In the genomic region with DNA sequence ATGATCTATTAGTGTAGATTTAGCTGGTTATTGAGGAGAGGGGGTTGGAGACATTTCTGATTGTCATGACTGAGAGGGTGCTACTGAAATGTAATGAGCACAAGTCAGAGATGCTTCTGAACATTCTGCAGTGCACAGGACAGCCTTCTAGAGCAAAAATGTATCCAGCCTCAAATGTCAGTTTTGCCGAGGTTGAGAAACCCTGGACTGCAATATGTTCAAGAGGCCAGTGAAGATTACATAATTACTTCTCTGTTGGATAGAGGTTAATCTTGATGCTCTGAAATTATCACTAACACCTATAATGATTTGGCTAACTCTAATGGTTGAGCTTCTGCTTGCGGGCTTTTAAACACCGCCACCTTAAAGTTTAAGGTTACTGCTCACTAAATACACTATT, we compare ENCODE assay signal across 15 cellular contexts. TPM values are rescaled to one million over a fixed set of nuclear protein-coding genes. Genes with fewer than 3 reads are reported as not detected.
DNase-seq lines count a peak whose midpoint lies in the region; ATAC-seq, FAIRE-seq and TF ChIP-seq lines count a peak whose summit lies in the region.
"Had no signal": no experiment of that assay in that cellular context is flagged by ENCODE, and none has a peak within 500 bp of the region (broad histone marks: within the 10 kb centered on the region; RNA-seq: fewer than 3 reads in every experiment).

No MANE protein-coding gene starts in this region.

- H3K4me1 Mint-ChIP-seq in CD4-positive, CD25-positive, alpha-beta regulatory T cell, result peaks cover 36 to 75% (median 64%) of the 10 kb centered on the region in 4 donors
- H3K4me1 Mint-ChIP-seq in IgD-negative memory B cell (peaks cover 47 to 67% (median 60%) of the 10 kb centered on the region in 3 donors), type B pancreatic cell (ENCODE audit: unreplicated experiment) (peaks cover 6% of the 10 kb centered on the region)

- TF ChIP-seq EP300 in GM12878 (IDR thresholded peaks at IDR 0.05; ENCODE audit: borderline replicate concordance in 1 of 2, control insufficient read depth in 1 of 2, low read depth in 2 of 2, low read length in 2 of 2), result no peak

- CTCF ChIA-PET in GM12878 (lab: Yijun Ruan, JAX), result interaction anchor here (1.0 to 2.9 kb wide), 8 partner anchors 10 to 72 kb away, joined by 3 to 11 read pairs (median 4); no protein-coding TSS in a partner anchor

- no peak for TF ChIP-seq POLR2A in GM12878 (IDR thresholded peaks at IDR 0.05; ENCODE audit: low read depth, low read length)

- ATAC-seq in CD4-positive, CD25-positive, alpha-beta regulatory T cell (ENCODE audit: low read depth in 2 of 2), result no peak
- no peak for ATAC-seq in GM12878
- no peak for ATAC-seq in HG03520 (IDR thresholded peaks at IDR 0.05; ENCODE audit: unreplicated experiment)
- ATAC-seq: A549 had no signal

- FAIRE-seq in GM12878 (lab: Jason Lieb, UNC), result no peak
- FAIRE-seq: A549, GM12891 had no signal

- WGBS in GM12878 (ENCODE audit: insufficient coverage, insufficient replicate concordance, low lambda C conversion rate, missing lambda C conversion rate), result 69% methylated on average over 3 of the region's 3 CpGs

- peaks cover 38% of the 10 kb centered on the region for H3K79me2 ChIP-seq in GM12878 (ENCODE audit: control insufficient read depth, insufficient read depth, low read length)

- H4K20me1 ChIP-seq in GM12878 (ENCODE audit: control insufficient read depth, insufficient read depth), result no peaks in the 10 kb centered on the region
- H4K20me1 ChIP-seq: BLaER1 had no signal

- peak overlapping the region; percentile 33 to 71 (median 40) for H3K27ac Mint-ChIP-seq in CD4-positive, CD25-positive, alpha-beta regulatory T cell
- peak overlapping the region in 2 of 3 donors; percentile 93 to 99 for H3K27ac Mint-ChIP-seq in IgD-negative memory B cell
- H3K27ac Mint-ChIP-seq in type B pancreatic cell, result no peak overlapping the region
- H3K27ac Mint-ChIP-seq: HFFc6 had no signal

- TF ChIP-seq CTCF in GM12878 (IDR thresholded peaks at IDR 0.05 in 2 of 3, conservative IDR thresholded peaks at IDR 0.05 in 1 of 3; ENCODE audit: control insufficient read depth in 2 of 3, extremely low read depth in 1 of 3, insufficient read depth in 1 of 3, low read depth in 3 of 3, low read length in 3 of 3) (no peak), type B pancreatic cell (conservative IDR thresholded peaks at IDR 0.05) (no peak)

- peaks cover 4% of the 10 kb centered on the region for H3K27me3 Mint-ChIP-seq in CD4-positive, CD25-positive, alpha-beta regulatory T cell
- no peaks in the 10 kb centered on the region for H3K27me3 Mint-ChIP-seq in IgD-negative memory B cell
- H3K27me3 Mint-ChIP-seq in type B pancreatic cell, result peaks cover 13% of the 10 kb centered on the region

- H3K9ac ChIP-seq in GM12878 (ENCODE audit: control insufficient read depth, insufficient read depth, low read length), result no peak overlapping the region
- H3K9ac ChIP-seq: BLaER1, KMS-11 had no signal

- intact Hi-C loops in GM12878 (cut with micrococcal nuclease; ENCODE audit: unreplicated experiment), result no loop called here

- H3K4me1 ChIP-seq in CD4-positive, CD25-positive, alpha-beta regulatory T cell (ENCODE audit: control insufficient read depth, insufficient read depth, low read length, poor library complexity, severe bottlenecking), result peaks cover 48% of the 10 kb centered on the region
- peaks cover 54% of the 10 kb centered on the region for H3K4me1 ChIP-seq in GM12878 (ENCODE audit: control insufficient read depth, insufficient read depth, low read length)

- H3K27me3 ChIP-seq in CD4-positive, CD25-positive, alpha-beta regulatory T cell (ENCODE audit: control insufficient read depth, insufficient read depth, low read length), result no peaks in the 10 kb centered on the region
- H3K27me3 ChIP-seq in GM12878 (replicated peaks in 1 of 2; ENCODE audit: control insufficient read depth in 2 of 2, insufficient read depth in 2 of 2, low read length in 1 of 2), result no peaks in the 10 kb centered on the region
- H3K27me3 ChIP-seq: BLaER1 had no signal

- no peak for TF ChIP-seq RAD21 in GM12878 (IDR thresholded peaks at IDR 0.05; ENCODE audit: insufficient read depth, low read depth, low read length)

- RAD21 ChIA-PET in GM12878 (lab: Charles Lee; ENCODE audit: unreplicated experiment), result interaction anchor here (0.6 to 5.5 kb wide), 14 partner anchors 11 to 96 kb away, joined by 3 to 73 read pairs (median 5); no protein-coding TSS in a partner anchor

- H3K27ac ChIP-seq in CD4-positive, CD25-positive, alpha-beta regulatory T cell (ENCODE audit: insufficient read depth, low read length, poor library complexity, severe bottlenecking), result no peak overlapping the region
- H3K27ac ChIP-seq in GM12878 (ENCODE audit: control insufficient read depth, insufficient read depth), result peak overlapping the region; percentile 53; the same call in 1 of the 2 replicates
- H3K27ac ChIP-seq: A549, BLaER1, KMS-11 had no signal

- peak overlapping the region in 2 of 4 donors; percentile 59 to 91 for H3K4me3 Mint-ChIP-seq in CD4-positive, CD25-positive, alpha-beta regulatory T cell
- peak overlapping the region in 1 of 4 donors; percentile 89 for H3K4me3 Mint-ChIP-seq in IgD-negative memory B cell
- H3K4me3 Mint-ChIP-seq in type B pancreatic cell, result no peak overlapping the region
- H3K4me3 Mint-ChIP-seq: HFFc6 had no signal

- no peak overlapping the region for H3K4me3 ChIP-seq in CD4-positive, CD25-positive, alpha-beta regulatory T cell (ENCODE audit: low read depth, low read length)
- no peak overlapping the region for H3K4me3 ChIP-seq in GM12878
- H3K4me3 ChIP-seq: A549, BLaER1 had no signal

- H3K36me3 Mint-ChIP-seq in CD4-positive, CD25-positive, alpha-beta regulatory T cell, result no peaks in the 10 kb centered on the region
- H3K36me3 Mint-ChIP-seq in IgD-negative memory B cell (peaks cover 3% of the 10 kb centered on the region), type B pancreatic cell (no peaks in the 10 kb centered on the region)

- no TSS peak for BruUV-seq in GM12878 (replicated peaks; lab: Mats Ljungman, UMichigan)

- no peaks in the 10 kb centered on the region for H3K36me3 ChIP-seq in CD4-positive, CD25-positive, alpha-beta regulatory T cell (ENCODE audit: control insufficient read depth, insufficient read depth, low read length)
- H3K36me3 ChIP-seq in GM12878 (ENCODE audit: control insufficient read depth in 2 of 2, insufficient read depth in 2 of 2, low read length in 1 of 2), result no peaks in the 10 kb centered on the region
- H3K36me3 ChIP-seq: BLaER1 had no signal

- SMC1A ChIA-PET in GM12878 (lab: Charles Lee; ENCODE audit: uncharacterized antibody, unreplicated experiment), result interaction anchor here (0.6 to 9.2 kb wide), 22 partner anchors 9 to 138 kb away, joined by 3 to 162 read pairs (median 4); no protein-coding TSS in a partner anchor

- in situ Hi-C loops in GM12878 (cut with MboI), result no loop called here

- no peak overlapping the region for H2AFZ ChIP-seq in GM12878 (ENCODE audit: control insufficient read depth, low read depth, low read length)

- POLR2A ChIA-PET in GM12878 (lab: Charles Lee), result interaction anchor here (0.6 to 2.4 kb wide), 12 partner anchors 11 to 67 kb away, joined by 3 to 13 read pairs (median 4); no protein-coding TSS in a partner anchor

- H3K4me2 ChIP-seq in GM12878 (ENCODE audit: control insufficient read depth, insufficient read depth), result no peak overlapping the region
- H3K4me2 ChIP-seq: A549, BLaER1, KMS-11 had no signal

- peaks cover 0 to 7% (median 0%) of the 10 kb centered on the region in 7 donors for H3K9me3 Mint-ChIP-seq in CD4-positive, CD25-positive, alpha-beta regulatory T cell
- no peaks in the 10 kb centered on the region for H3K9me3 Mint-ChIP-seq in IgD-negative memory B cell
- H3K9me3 Mint-ChIP-seq in type B pancreatic cell, result no peaks in the 10 kb centered on the region

- no peaks in the 10 kb centered on the region for H3K9me3 ChIP-seq in CD4-positive, CD25-positive, alpha-beta regulatory T cell (ENCODE audit: control insufficient read depth in 2 of 2, low read length in 2 of 2)
- no peaks in the 10 kb centered on the region for H3K9me3 ChIP-seq in GM12878 (replicated peaks; ENCODE audit: control insufficient read depth, insufficient read depth, low read length)
- H3K9me3 ChIP-seq: A549, BLaER1 had no signal

- no peak for DNase-seq in CD4-positive, CD25-positive, alpha-beta regulatory T cell
- no peak for DNase-seq in GM12878 (ENCODE audit: low read depth, low spot score)
- peak; percentile 4 for DNase-seq in type B pancreatic cell (ENCODE audit: extremely low spot score, unreplicated experiment)
- DNase-seq in NCI-H1105 (lab: John Stamatoyannopoulos, UW), result no peak
- DNase-seq in activated CD8-positive, alpha-beta memory T cell treated with anti-CD3 and anti-CD28 coated beads, Interleukin-2, amount 50 U/mL, for 4 hours, result no peak
- DNase-seq: Calu3, DMS 273 treated with DMSO at 0.1 percent for 48 hours, HCEC 1CT, HFFc6 had no signal

RNA-seq across cellular contexts. Expression of gene DUSP22, which starts 3.4 kb away (rescaled TPM):
- 46.6 TPM for total RNA-seq in CD4-positive, CD25-positive, alpha-beta regulatory T cell
- polyA plus RNA-seq in CD4-positive, CD25-positive, alpha-beta regulatory T cell, result 10 to 100 TPM; 45.5 to 48.5 (median 47.5) TPM
- polyA plus RNA-seq in IgD-negative memory B cell, result 126 TPM
- total RNA-seq in GM12878 (2013; cell fraction: nucleolus; rRNA removed), result 632 and 708 TPM in 2 replicates
- total RNA-seq in GM12878 (2014; rRNA removed), result 113 and 123 TPM in 2 replicates
- total RNA-seq in GM12878 (2014; rRNA removed; fragmentation: Illumina TruSeq; extraction: Trizol), result 80.6 and 83.3 TPM in 2 replicates
- total RNA-seq in GM12878 (2021), result 125 and 130 TPM in 2 replicates
- polyA plus RNA-seq in GM12878 (2011; ENCODE audit: low read depth), result 128 TPM
- 78.9 and 80.1 TPM in 2 replicates for polyA plus RNA-seq in GM12878 (2011; rRNA removed)
- polyA plus RNA-seq in GM12878 (2011; cell fraction: cytosol; rRNA removed), result 109 and 115 TPM in 2 replicates
- polyA plus RNA-seq in GM12878 (2011; cell fraction: nucleus; rRNA removed), result 359 and 389 TPM in 2 replicates
- polyA plus RNA-seq in GM12878 (2012), result 121 and 164 TPM in 2 replicates
- polyA plus RNA-seq in GM12878 (2014; fragmentation: Illumina TruSeq; extraction: Trizol), result 87.9 and 101 TPM in 2 replicates
- polyA plus RNA-seq in GM12878 (2014; fragmentation: Nextera tagmentation; extraction: Ambion mirVana), result 10 to 100 TPM; 93.4 to 99.7 TPM
- polyA plus RNA-seq in GM12878 (2014; rRNA removed), result 138 and 147 TPM in 2 replicates
- polyA plus RNA-seq in GM12878 (2016; fragmentation: Nextera tagmentation; extraction: Ambion mirVana), result 100 to 1,000 TPM; 150 to 156 TPM
- polyA minus RNA-seq in GM12878 (2011; rRNA and poly(A)+ RNA removed), result 84.5 and 84.7 TPM in 2 replicates
- polyA minus RNA-seq in GM12878 (2011; cell fraction: cytosol; rRNA and poly(A)+ RNA removed), result 15.5 and 16.8 TPM in 2 replicates
- polyA minus RNA-seq in GM12878 (2011; cell fraction: nucleus; rRNA and poly(A)+ RNA removed), result 118 and 156 TPM in 2 replicates
- 20.2 and 25.0 TPM in 2 replicates for total RNA-seq in type B pancreatic cell (ENCODE audit: low replicate concordance)
